23 cellular contexts compared by ENCODE assay signal in the genomic region with DNA sequence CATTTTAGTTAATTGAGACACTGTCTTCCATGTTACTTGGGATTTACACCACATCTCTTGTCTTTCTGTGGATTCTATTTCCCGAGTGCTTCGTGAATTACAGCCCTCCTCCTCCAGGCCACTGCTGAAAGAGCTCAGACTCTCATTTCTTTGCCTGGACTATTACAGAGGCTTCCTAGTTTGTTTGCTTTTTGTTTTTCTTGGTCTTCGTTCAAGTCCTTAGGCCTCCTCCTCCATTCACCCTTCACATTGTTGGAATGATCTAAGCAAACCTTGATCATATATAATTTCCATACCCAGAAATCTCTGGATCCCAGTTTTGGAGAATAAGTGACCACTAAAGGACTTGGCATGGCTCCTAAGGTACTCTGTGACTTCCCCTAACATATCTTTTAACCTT.
"Had no signal": no experiment of that assay in that cellular context is flagged by ENCODE, and none has a peak within 500 bp of the region (broad histone marks: within the 10 kb centered on the region; RNA-seq: fewer than 3 reads in every experiment).

No MANE protein-coding gene starts in this region.

- H3K27me3 ChIP-seq: heart right ventricle, right lobe of liver, suprapubic skin, thyroid gland, uterus had no signal

- ATAC-seq: effector memory CD8-positive, alpha-beta T cell; heart right ventricle; lower lobe of right lung; psoas muscle; right lobe of liver; stimulated activated effector memory CD8-positive, alpha-beta T cell treated with anti-CD3 and anti-CD28 coated beads, Interleukin-12 subunit alpha, Interleukin-12 subunit beta, amount 100 ng/mL, for 72 hours; stimulated activated naive CD8-positive, alpha-beta T cell treated with anti-CD3 and anti-CD28 coated beads, Interleukin-15, Interleukin-2, amounts not matched to agents 100 U/mL and 50 U/mL, for 24 hours had no signal

- DNase-seq: central memory CD4-positive, alpha-beta T cell; effector memory CD8-positive, alpha-beta T cell; erythroblast; heart right ventricle; hypothalamus; kidney glomerular epithelial cell; left ventricle myocardium inferior; lower lobe of right lung; midbrain; nephron progenitor cell; psoas muscle; retina; right lobe of liver; stimulated activated CD4-positive, alpha-beta T cell treated with anti-CD3 and anti-CD28 coated beads, Interleukin-4, amount 100 ng/mL, for 1 hour; stimulated activated CD8-positive, alpha-beta memory T cell treated with anti-CD3 and anti-CD28 coated beads, Interleukin-4, amount 100 ng/mL, for 48 hours; stimulated activated naive CD8-positive, alpha-beta T cell treated with anti-CD3 and anti-CD28 coated beads, Interleukin-15, Interleukin-2, amounts not matched to agents 100 U/mL and 50 U/mL, for 24 hours; thyroid gland; uterus had no signal

- H3K27me3 Mint-ChIP-seq: type B pancreatic cell had no signal

- H3K4me3 ChIP-seq: heart right ventricle, left ventricle myocardium inferior, lower lobe of right lung, psoas muscle, right lobe of liver, suprapubic skin, thyroid gland, uterus had no signal

- H3K4me1 Mint-ChIP-seq: memory B cell had no signal

- H3K27ac ChIP-seq: heart right ventricle, left ventricle myocardium inferior, lower lobe of right lung, psoas muscle, right lobe of liver, suprapubic skin, thyroid gland, uterus had no signal

- H3K4me3 Mint-ChIP-seq: dendritic cell treated with granulocyte-macrophage colony-stimulating factor and Interleukin-4, amounts not matched to agents 40 ng/mL and 50 ng/mL, for 4 days; effector memory CD8-positive, alpha-beta T cell; memory B cell; nephron progenitor cell; stimulated activated effector memory CD8-positive, alpha-beta T cell treated with anti-CD3 and anti-CD28 coated beads, Interleukin-12 subunit alpha, Interleukin-12 subunit beta, amount 100 ng/mL, for 72 hours; type B pancreatic cell had no signal

- H3K27ac Mint-ChIP-seq: dendritic cell treated with granulocyte-macrophage colony-stimulating factor and Interleukin-4, amounts not matched to agents 40 ng/mL and 50 ng/mL, for 4 days; effector memory CD8-positive, alpha-beta T cell; memory B cell; nephron progenitor cell; stimulated activated effector memory CD8-positive, alpha-beta T cell treated with anti-CD3 and anti-CD28 coated beads, Interleukin-12 subunit alpha, Interleukin-12 subunit beta, amount 100 ng/mL, for 72 hours; type B pancreatic cell had no signal

- H3K9me3 Mint-ChIP-seq: dendritic cell treated with granulocyte-macrophage colony-stimulating factor and Interleukin-4, amounts not matched to agents 40 ng/mL and 50 ng/mL, for 4 days; effector memory CD8-positive, alpha-beta T cell; nephron progenitor cell; stimulated activated effector memory CD8-positive, alpha-beta T cell treated with anti-CD3 and anti-CD28 coated beads, Interleukin-12 subunit alpha, Interleukin-12 subunit beta, amount 100 ng/mL, for 72 hours; type B pancreatic cell had no signal

- H3K4me1 ChIP-seq: heart right ventricle, left ventricle myocardium inferior, lower lobe of right lung, psoas muscle, right lobe of liver, suprapubic skin, thyroid gland, uterus had no signal

- H3K36me3 Mint-ChIP-seq: memory B cell; stimulated activated effector memory CD8-positive, alpha-beta T cell treated with anti-CD3 and anti-CD28 coated beads, Interleukin-12 subunit alpha, Interleukin-12 subunit beta, amount 100 ng/mL, for 72 hours; type B pancreatic cell had no signal

- H3K9me3 ChIP-seq: heart right ventricle, left ventricle myocardium inferior, lower lobe of right lung, psoas muscle, right lobe of liver, suprapubic skin, thyroid gland, uterus had no signal

- H3K36me3 ChIP-seq: heart right ventricle, left ventricle myocardium inferior, lower lobe of right lung, right lobe of liver, suprapubic skin, thyroid gland, uterus had no signal
